29 cellular contexts compared by ENCODE assay signal in the genomic region with DNA sequence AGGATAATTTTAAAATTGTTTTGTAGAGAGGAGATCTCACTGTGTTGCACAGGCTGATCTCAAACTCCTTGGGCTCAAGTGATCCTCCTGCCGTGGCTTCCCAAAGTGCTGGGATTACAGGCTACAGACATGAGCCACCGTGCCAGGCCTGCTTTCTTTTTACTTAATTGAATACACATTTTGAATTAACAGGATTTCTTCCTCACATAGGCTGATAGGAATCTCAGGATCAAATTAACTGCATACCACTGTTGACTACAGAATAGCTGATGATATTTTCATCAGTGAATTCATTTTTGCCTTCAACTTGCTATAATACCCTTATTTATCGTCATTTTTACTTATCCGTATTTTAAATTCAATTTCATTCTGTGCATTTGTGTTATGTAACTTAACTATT.
"Had no signal": no experiment of that assay in that cellular context is flagged by ENCODE, and none has a peak within 500 bp of the region (broad histone marks: within the 10 kb centered on the region; RNA-seq: fewer than 3 reads in every experiment).

No MANE protein-coding gene starts in this region.

- H3K9ac ChIP-seq: neural progenitor cell, parathyroid adenoma had no signal

- H3K27me3 ChIP-seq: colonic mucosa, esophagus squamous epithelium, neural progenitor cell, sigmoid colon, stomach, thyroid gland had no signal

- H3K4me3 Mint-ChIP-seq: dendritic cell treated with granulocyte-macrophage colony-stimulating factor and Interleukin-4, amounts not matched to agents 40 ng/mL and 50 ng/mL, for 4 days; immature natural killer cell; memory B cell; mesothelial cell of epicardium; naive B cell; nephron; neural progenitor cell; stimulated activated effector memory CD8-positive, alpha-beta T cell treated with anti-CD3 and anti-CD28 coated beads, Interleukin-12 subunit alpha, Interleukin-12 subunit beta, amount 100 ng/mL, for 72 hours had no signal

- H3K79me2 ChIP-seq: parathyroid adenoma had no signal

- H3K36me3 Mint-ChIP-seq: immature natural killer cell; memory B cell; mesothelial cell of epicardium; naive B cell; neural progenitor cell; stimulated activated effector memory CD8-positive, alpha-beta T cell treated with anti-CD3 and anti-CD28 coated beads, Interleukin-12 subunit alpha, Interleukin-12 subunit beta, amount 100 ng/mL, for 72 hours had no signal

- H3K9me3 Mint-ChIP-seq: mesothelial cell of epicardium, nephron, neural progenitor cell had no signal

- DNase-seq: colonic mucosa; effector CD8-positive, alpha-beta T cell; erythroblast; esophagus squamous epithelium; foreskin melanocyte; hypothalamus; immature natural killer cell; islet precursor cell; kidney glomerular epithelial cell; left ventricle myocardium superior; lower lobe of right lung; mucosa of descending colon; naive B cell; right cardiac atrium; sigmoid colon; stimulated activated CD4-positive, alpha-beta T cell treated with anti-CD3 and anti-CD28 coated beads, Interleukin-2, amount 100 ng/mL, for 24 hours; stimulated activated CD4-positive, alpha-beta T cell treated with anti-CD3 and anti-CD28 coated beads, Interleukin-4, amount 100 ng/mL, for 24 hours; stimulated activated naive CD4-positive, alpha-beta T cell treated with Interleukin-2 at 50 U/mL for 16 hours; stomach; thyroid gland; trophoblast cell had no signal

- H3K27ac Mint-ChIP-seq: dendritic cell treated with granulocyte-macrophage colony-stimulating factor and Interleukin-4, amounts not matched to agents 40 ng/mL and 50 ng/mL, for 4 days; immature natural killer cell; memory B cell; mesothelial cell of epicardium; naive B cell; nephron; neural progenitor cell; progenitor cell of endocrine pancreas; stimulated activated effector memory CD8-positive, alpha-beta T cell treated with anti-CD3 and anti-CD28 coated beads, Interleukin-12 subunit alpha, Interleukin-12 subunit beta, amount 100 ng/mL, for 72 hours had no signal

- H3K4me1 ChIP-seq: colonic mucosa, esophagus squamous epithelium, lower lobe of right lung, parathyroid adenoma, sigmoid colon, stomach, thyroid gland had no signal

- H3K27ac ChIP-seq: colonic mucosa, esophagus squamous epithelium, lower lobe of right lung, neural progenitor cell, parathyroid adenoma, sigmoid colon, stomach, thyroid gland had no signal

- H3K9me3 ChIP-seq: colonic mucosa, esophagus squamous epithelium, sigmoid colon, stomach, thyroid gland had no signal

- H3K4me2 ChIP-seq: neural progenitor cell had no signal

- H3K36me3 ChIP-seq: colonic mucosa, esophagus squamous epithelium, lower lobe of right lung, neural progenitor cell, sigmoid colon, stomach, thyroid gland had no signal

- H3K27me3 Mint-ChIP-seq: dendritic cell treated with granulocyte-macrophage colony-stimulating factor and Interleukin-4, amounts not matched to agents 40 ng/mL and 50 ng/mL, for 4 days; memory B cell; progenitor cell of endocrine pancreas had no signal

- H3K4me1 Mint-ChIP-seq: immature natural killer cell; memory B cell; naive B cell; nephron; stimulated activated effector memory CD8-positive, alpha-beta T cell treated with anti-CD3 and anti-CD28 coated beads, Interleukin-12 subunit alpha, Interleukin-12 subunit beta, amount 100 ng/mL, for 72 hours had no signal

- H2AFZ ChIP-seq: neural progenitor cell, parathyroid adenoma had no signal

- H3K4me3 ChIP-seq: colonic mucosa, esophagus squamous epithelium, lower lobe of right lung, mucosa of descending colon, neural progenitor cell, sigmoid colon, stomach, thyroid gland had no signal
